10 cellular contexts compared by ENCODE assay signal in the genomic region with DNA sequence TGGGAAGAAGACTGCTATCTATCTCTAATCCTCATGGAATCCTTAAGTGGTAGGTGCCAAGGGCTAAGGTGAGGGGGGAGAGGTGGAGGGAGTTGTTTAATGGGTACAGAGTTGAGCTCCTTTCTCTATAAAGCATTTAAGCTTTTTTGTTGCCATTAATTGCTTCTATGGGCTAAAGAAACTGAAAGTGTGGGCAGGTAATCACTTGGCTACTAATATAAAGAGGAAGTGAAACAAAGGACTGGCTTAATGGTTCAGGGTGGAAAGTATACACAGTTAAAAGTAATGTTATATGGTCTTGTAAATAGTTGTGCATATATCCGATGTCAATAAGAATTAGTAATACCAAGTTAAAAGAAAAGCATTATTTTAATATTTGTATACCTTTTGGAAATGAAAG.
DNase-seq lines count a peak whose midpoint lies in the region; ATAC-seq and TF ChIP-seq lines count a peak whose summit lies in the region.
"Had no signal": no experiment of that assay in that cellular context is flagged by ENCODE, and none has a peak within 500 bp of the region (broad histone marks: within the 10 kb centered on the region; RNA-seq: fewer than 3 reads in every experiment).

No MANE protein-coding gene starts in this region.

- H3K4me1 ChIP-seq in CD4-positive, CD25-positive, alpha-beta regulatory T cell (ENCODE audit: control insufficient read depth, insufficient read depth, low read length, poor library complexity, severe bottlenecking), result no peaks in the 10 kb centered on the region

- ATAC-seq in CD4-positive, CD25-positive, alpha-beta regulatory T cell (ENCODE audit: low read depth in 2 of 2), result no peak
- peak; percentile 91 for ATAC-seq in GM19328 (IDR thresholded peaks at IDR 0.05; ENCODE audit: unreplicated experiment)
- peak; percentile 98 for ATAC-seq in HG02870 (IDR thresholded peaks at IDR 0.05; ENCODE audit: unreplicated experiment)

- H3K4me3 Mint-ChIP-seq in CD4-positive, CD25-positive, alpha-beta regulatory T cell, result no peak overlapping the region
- no peak overlapping the region for H3K4me3 Mint-ChIP-seq in type B pancreatic cell
- H3K4me3 Mint-ChIP-seq: activated CD4-positive, alpha-beta T cell treated with anti-CD3 and anti-CD28 coated beads, Interleukin-2, amount 10 ng/mL, durations not matched to agents 24 days and 14 days had no signal

- peak overlapping the region; percentile 18 for H3K4me3 ChIP-seq in CD4-positive, CD25-positive, alpha-beta regulatory T cell (ENCODE audit: low read depth, low read length)
- H3K4me3 ChIP-seq: MG63 had no signal

- H3K9me3 ChIP-seq in CD4-positive, CD25-positive, alpha-beta regulatory T cell (ENCODE audit: control insufficient read depth in 2 of 2, low read length in 2 of 2), result no peaks in the 10 kb centered on the region
- H3K9me3 ChIP-seq: MG63 had no signal

- H3K27ac Mint-ChIP-seq in CD4-positive, CD25-positive, alpha-beta regulatory T cell, result peak overlapping the region in 1 of 3 donors; percentile 44
- H3K27ac Mint-ChIP-seq in type B pancreatic cell, result no peak overlapping the region
- H3K27ac Mint-ChIP-seq: activated CD4-positive, alpha-beta T cell treated with anti-CD3 and anti-CD28 coated beads, Interleukin-2, amount 10 ng/mL, durations not matched to agents 24 days and 14 days had no signal

- no peaks in the 10 kb centered on the region for H3K27me3 ChIP-seq in CD4-positive, CD25-positive, alpha-beta regulatory T cell (ENCODE audit: control insufficient read depth, insufficient read depth, low read length)
- H3K27me3 ChIP-seq: MG63 had no signal

- H3K9me3 Mint-ChIP-seq in CD4-positive, CD25-positive, alpha-beta regulatory T cell, result no peaks in the 10 kb centered on the region
- no peaks in the 10 kb centered on the region for H3K9me3 Mint-ChIP-seq in type B pancreatic cell
- H3K9me3 Mint-ChIP-seq: activated CD4-positive, alpha-beta T cell treated with anti-CD3 and anti-CD28 coated beads, Interleukin-2, amount 10 ng/mL, durations not matched to agents 24 days and 14 days had no signal

- peak in 1 of 3 donors; percentile 17 for DNase-seq in CD4-positive, CD25-positive, alpha-beta regulatory T cell
- DNase-seq in KBM-7, result peak; percentile 11
- no peak for DNase-seq in NCI-H526 treated with DMSO at 0.1 percent for 48 hours (lab: John Stamatoyannopoulos, UW)
- no peak for DNase-seq in type B pancreatic cell (ENCODE audit: extremely low spot score, unreplicated experiment)
- no peak for DNase-seq in COLO668 (lab: John Stamatoyannopoulos, UW; ENCODE audit: unreplicated experiment)
- no peak for DNase-seq in NCI-H1105 treated with DMSO at 0.1 percent for 48 hours (lab: John Stamatoyannopoulos, UW)
- DNase-seq: activated CD4-positive, alpha-beta T cell treated with anti-CD3 and anti-CD28 coated beads, Interleukin-2, amount 10 ng/mL, durations not matched to agents 24 days and 14 days; MG63 had no signal

- TF ChIP-seq CTCF in type B pancreatic cell (conservative IDR thresholded peaks at IDR 0.05), result no peak

- no peaks in the 10 kb centered on the region for H3K36me3 ChIP-seq in CD4-positive, CD25-positive, alpha-beta regulatory T cell (ENCODE audit: control insufficient read depth, insufficient read depth, low read length)

- H3K27ac ChIP-seq in CD4-positive, CD25-positive, alpha-beta regulatory T cell (ENCODE audit: insufficient read depth, low read length, poor library complexity, severe bottlenecking), result no peak overlapping the region

- H3K36me3 Mint-ChIP-seq in CD4-positive, CD25-positive, alpha-beta regulatory T cell, result peaks cover 3% of the 10 kb centered on the region
- peaks cover 14% of the 10 kb centered on the region for H3K36me3 Mint-ChIP-seq in type B pancreatic cell

- no peaks in the 10 kb centered on the region for H3K27me3 Mint-ChIP-seq in CD4-positive, CD25-positive, alpha-beta regulatory T cell
- no peaks in the 10 kb centered on the region for H3K27me3 Mint-ChIP-seq in type B pancreatic cell
- H3K27me3 Mint-ChIP-seq: activated CD4-positive, alpha-beta T cell treated with anti-CD3 and anti-CD28 coated beads, Interleukin-2, amount 10 ng/mL, durations not matched to agents 24 days and 14 days had no signal

- H3K4me1 Mint-ChIP-seq in CD4-positive, CD25-positive, alpha-beta regulatory T cell, result peaks cover 6 to 13% (median 9%) of the 10 kb centered on the region in 4 donors
- no peaks in the 10 kb centered on the region for H3K4me1 Mint-ChIP-seq in type B pancreatic cell (ENCODE audit: unreplicated experiment)

- in situ Hi-C loops in KBM-7 (cut with MboI; ENCODE audit: low pct_unique_long_range_greater_than_20kb, low sequenced_read_pairs), result no loop called here

Comparison
In these comparisons a context has a peak if more than half of its experiments do, and no peak if none do; other contexts are left out.
1. ATAC-seq: peak in GM19328 (single experiment) and HG02870 (single experiment); none in CD4-positive, CD25-positive, alpha-beta regulatory T cell (0 of 2).